In the genomic region with DNA sequence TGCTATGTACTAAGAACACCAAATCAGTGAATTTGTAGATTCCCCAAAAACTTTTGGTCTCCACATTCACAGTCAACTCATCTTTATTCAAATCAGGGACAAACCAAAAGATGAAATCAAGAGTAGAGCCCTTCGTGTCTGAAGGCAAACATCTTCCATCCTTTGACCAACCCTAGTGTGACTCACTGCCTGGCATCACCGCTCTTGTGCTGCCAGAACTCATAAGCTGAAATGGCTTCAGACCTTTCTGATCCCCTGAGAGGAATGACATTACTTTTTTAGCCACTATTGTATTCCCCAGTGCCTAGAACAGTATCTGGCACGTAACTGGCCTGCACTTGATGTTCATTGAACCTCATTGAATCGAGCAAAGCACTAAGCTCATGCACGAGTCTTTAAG, we compare ENCODE assay signal across 17 cellular contexts. TPM values are rescaled to one million over a fixed set of nuclear protein-coding genes. Genes with fewer than 3 reads are reported as not detected.
DNase-seq lines count a peak whose midpoint lies in the region; ATAC-seq, FAIRE-seq and TF ChIP-seq lines count a peak whose summit lies in the region.
"Had no signal": no experiment of that assay in that cellular context is flagged by ENCODE, and none has a peak within 500 bp of the region (broad histone marks: within the 10 kb centered on the region; RNA-seq: fewer than 3 reads in every experiment).

No MANE protein-coding gene starts in this region.

- no peaks in the 10 kb centered on the region for H3K27me3 ChIP-seq in bronchial epithelial cell (ENCODE audit: control insufficient read depth, insufficient read depth, low read length)
- H3K27me3 ChIP-seq: heart left ventricle had no signal

- no peak for TF ChIP-seq CTCF in bronchial epithelial cell (IDR thresholded peaks at IDR 0.05; ENCODE audit: insufficient read depth, low read length, severe bottlenecking)

- H3K36me3 ChIP-seq in bronchial epithelial cell (ENCODE audit: control insufficient read depth, insufficient read depth, low read length), result peaks cover under 1% of the 10 kb centered on the region

- peak; percentile 12 for DNase-seq in AG08395 (ENCODE audit: low spot score)
- peak; percentile 5 for DNase-seq in EH (ENCODE audit: low read depth)
- DNase-seq in bronchial epithelial cell (ENCODE audit: low read depth), result peak; percentile 33
- DNase-seq in occipital lobe (lab: John Stamatoyannopoulos, UW), result no peak
- DNase-seq: amygdala, heart left ventricle, NCI-H1105, NCI-H2227 treated with DMSO at 0.1 percent for 48 hours, SIG-M5, T-helper 9 cell had no signal

- ATAC-seq in HG02981 (IDR thresholded peaks at IDR 0.05; ENCODE audit: unreplicated experiment) (peak; percentile 34), HG02642 (IDR thresholded peaks at IDR 0.05; ENCODE audit: poor library complexity, unreplicated experiment) (no peak), HG03095 (IDR thresholded peaks at IDR 0.05; ENCODE audit: unreplicated experiment) (no peak), HG03571 (IDR thresholded peaks at IDR 0.05; ENCODE audit: unreplicated experiment) (no peak)
- ATAC-seq: heart left ventricle had no signal

- H3K4me3 ChIP-seq in bronchial epithelial cell (ENCODE audit: low read depth, low read length), result no peak overlapping the region
- H3K4me3 ChIP-seq: heart left ventricle, skin epidermis had no signal

- FAIRE-seq in bronchial epithelial cell (lab: Jason Lieb, UNC), result peak; percentile 47
- FAIRE-seq: colon, keratinocyte had no signal

RNA-seq across cellular contexts. Expression of gene GOLGA5, which starts 50.1 kb away (rescaled TPM):
- 38.3 and 41.9 TPM in 2 replicates for total RNA-seq in bronchial epithelial cell
- 28.7 TPM for total RNA-seq in occipital lobe
